13 cellular contexts compared by ENCODE assay signal in the genomic region with DNA sequence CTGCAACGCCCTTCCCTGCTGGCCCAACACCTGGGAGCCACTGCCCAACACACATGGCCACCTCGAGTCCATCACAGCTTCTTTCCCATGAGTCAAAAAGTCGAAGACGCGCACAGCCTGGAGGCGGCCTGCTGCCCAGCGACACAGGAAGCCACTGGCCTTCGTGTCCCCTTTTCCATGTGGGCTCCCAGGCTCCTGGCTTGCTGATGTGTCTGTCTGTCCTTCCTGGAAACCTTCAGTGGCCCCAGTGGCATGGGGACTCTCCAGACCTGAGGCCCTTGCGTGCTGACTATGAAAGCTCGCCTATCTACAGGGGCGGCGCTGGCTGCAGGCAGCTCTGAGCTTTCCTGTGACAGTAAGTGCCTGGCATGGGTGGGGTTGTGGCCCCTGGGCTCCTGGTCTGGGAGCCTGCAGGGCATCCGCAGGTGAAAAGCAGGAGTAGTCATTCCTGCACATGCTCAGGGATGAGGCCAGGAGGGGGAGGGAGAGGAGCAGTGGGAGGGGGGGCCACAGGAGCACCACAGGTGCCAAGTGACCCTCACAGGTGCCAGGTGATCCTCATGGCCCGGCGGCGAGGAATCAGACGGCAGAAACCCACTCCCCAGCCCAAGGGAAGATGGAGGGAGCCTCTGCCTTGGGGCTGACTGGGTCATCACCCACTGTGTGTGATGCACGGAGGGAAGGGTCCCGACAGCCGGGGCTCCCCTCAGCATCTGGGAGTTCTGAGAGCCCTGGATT. TPM values are rescaled to one million over a fixed set of nuclear protein-coding genes. Genes with fewer than 3 reads are reported as not detected.
DNase-seq lines count a peak whose midpoint lies in the region; ATAC-seq and TF ChIP-seq lines count a peak whose summit lies in the region.
"Had no signal": no experiment of that assay in that cellular context is flagged by ENCODE, and none has a peak within 500 bp of the region (broad histone marks: within the 10 kb centered on the region; RNA-seq: fewer than 3 reads in every experiment).

No MANE protein-coding gene starts in this region.

- peaks cover 87% of the 10 kb centered on the region for H3K4me1 ChIP-seq in mucosa of stomach (ENCODE audit: control insufficient read depth, insufficient read depth, low read length)
- H3K4me1 ChIP-seq in suprapubic skin = peaks cover 100% of the 10 kb centered on the region
- H3K4me1 ChIP-seq in colonic mucosa = peaks cover 52% of the 10 kb centered on the region

- H3K9me3 ChIP-seq in mucosa of stomach (ENCODE audit: control insufficient read depth, low read length) (no peaks in the 10 kb centered on the region), suprapubic skin (no peaks in the 10 kb centered on the region), colonic mucosa (no peaks in the 10 kb centered on the region)

- TF ChIP-seq POLR2A in suprapubic skin (IDR thresholded peaks at IDR 0.05) = no peak

- H3K4me3 ChIP-seq in mucosa of stomach (ENCODE audit: low read length) = no peak overlapping the region
- H3K4me3 ChIP-seq in suprapubic skin = no peak overlapping the region
- no peak overlapping the region for H3K4me3 ChIP-seq in colonic mucosa

- peaks cover 49% of the 10 kb centered on the region for H3K4me1 Mint-ChIP-seq in HFFc6 (ENCODE audit: low read depth)
- H3K4me1 Mint-ChIP-seq in brain = peaks cover 81% of the 10 kb centered on the region

- H3K4me3 Mint-ChIP-seq in HFFc6 (no peak overlapping the region), brain (no peak overlapping the region)
- H3K4me3 Mint-ChIP-seq: activated naive CD8-positive, alpha-beta T cell; nephron had no signal

- no peaks in the 10 kb centered on the region for H3K36me3 Mint-ChIP-seq in HFFc6 (ENCODE audit: low read depth)
- no peaks in the 10 kb centered on the region for H3K36me3 Mint-ChIP-seq in brain
- H3K36me3 Mint-ChIP-seq: activated naive CD8-positive, alpha-beta T cell had no signal

- ATAC-seq in GM21447 (IDR thresholded peaks at IDR 0.05; ENCODE audit: unreplicated experiment) = no peak

- peak overlapping the region; percentile 98 for H3K27ac Mint-ChIP-seq in HFFc6
- H3K27ac Mint-ChIP-seq in brain = peak overlapping the region in 4 of 5 experiments; percentile 62 to 98 (median 65)
- H3K27ac Mint-ChIP-seq: activated naive CD8-positive, alpha-beta T cell had no signal

- H3K9me3 Mint-ChIP-seq in HFFc6 (no peaks in the 10 kb centered on the region), brain (peaks cover 0 to 3% (median 0%) of the 10 kb centered on the region in 5 experiments)
- H3K9me3 Mint-ChIP-seq: nephron had no signal

- no peak for DNase-seq in HFFc6
- DNase-seq in suprapubic skin (ENCODE audit: low spot score in 2 of 2) = peak in 1 of 2 donors; percentile 60
- DNase-seq in colonic mucosa = no peak
- no peak for DNase-seq in activated CD8-positive, alpha-beta memory T cell treated with anti-CD3 and anti-CD28 coated beads, Interleukin-2, amount 50 U/mL, for 48 hours
- DNase-seq: activated CD4-positive, alpha-beta T cell treated with anti-CD3 and anti-CD28 coated beads, Interleukin-2, amount 50 U/mL, for 1 hour; NCI-H1092; NCI-H524 treated with DMSO at 0.1 percent for 48 hours; stimulated activated CD4-positive, alpha-beta T cell treated with anti-CD3 and anti-CD28 coated beads, Interleukin-4, amount 100 ng/mL, for 24 hours had no signal

- 82% methylated on average over 12 of the region's 20 CpGs for WGBS in suprapubic skin

- TF ChIP-seq EP300 in suprapubic skin (IDR thresholded peaks at IDR 0.05) = no peak

- peak overlapping the region; percentile 93 for H3K27ac ChIP-seq in suprapubic skin
- H3K27ac ChIP-seq in colonic mucosa = no peak overlapping the region

- H3K9ac ChIP-seq in mucosa of stomach (ENCODE audit: low read length) (peak overlapping the region; percentile 53), colonic mucosa (ENCODE audit: low read depth in 2 of 2, low read length in 2 of 2) (no peak overlapping the region)

- TF ChIP-seq CTCF in HFFc6 (IDR thresholded peaks at IDR 0.05) (no peak), brain (conservative IDR thresholded peaks at IDR 0.05) (no peak), suprapubic skin (IDR thresholded peaks at IDR 0.05) (no peak), colonic mucosa (IDR thresholded peaks at IDR 0.05) (no peak)

- intact Hi-C loops in colonic mucosa (cut with DNase I) = no loop called here

- H3K36me3 ChIP-seq in mucosa of stomach (ENCODE audit: control insufficient read depth, insufficient read depth, low read length) = no peaks in the 10 kb centered on the region
- no peaks in the 10 kb centered on the region for H3K36me3 ChIP-seq in suprapubic skin
- no peaks in the 10 kb centered on the region for H3K36me3 ChIP-seq in colonic mucosa

- H3K27me3 Mint-ChIP-seq in HFFc6 (ENCODE audit: insufficient read depth) (peaks cover 5% of the 10 kb centered on the region), brain (no peaks in the 10 kb centered on the region)
- H3K27me3 Mint-ChIP-seq: activated naive CD8-positive, alpha-beta T cell had no signal

- H3K27me3 ChIP-seq in mucosa of stomach (ENCODE audit: control insufficient read depth, insufficient read depth, low read length) (no peaks in the 10 kb centered on the region), suprapubic skin (no peaks in the 10 kb centered on the region), colonic mucosa (no peaks in the 10 kb centered on the region)

RNA-seq across cellular contexts. Expression of gene SH3GL1, which starts 27.5 kb away (rescaled TPM):
- total RNA-seq in HFFc6 (2021; fragmentation: NEBNext Ultra II Directional; extraction: Animal tissue kit (Norgen Biotek cat#: 25700)) = 100 to 1,000 TPM; 102 to 126 (median 110) TPM
- 129 TPM for polyA plus RNA-seq in brain (ENCODE audit: insufficient read depth, low read depth, low replicate concordance)
- total RNA-seq in suprapubic skin (100 to 1,000 TPM in 1 of 4 donors, 10 to 100 TPM in 3; 67.0 to 103 (median 81.0) TPM), colonic mucosa (10 to 100 TPM; 54.0 to 66.6 TPM)

RNA-seq across cellular contexts. Expression of gene MPND, which starts 29.4 kb away (rescaled TPM):
- total RNA-seq in HFFc6 (2021; fragmentation: NEBNext Ultra II Directional; extraction: Animal tissue kit (Norgen Biotek cat#: 25700)) = 10 to 100 TPM; 11.7 to 15.0 (median 12.1) TPM
- 73.2 TPM for polyA plus RNA-seq in brain (ENCODE audit: insufficient read depth, low read depth, low replicate concordance)
- total RNA-seq in suprapubic skin (1 to 10 TPM; 6.5 to 9.5 (median 8.9) TPM), colonic mucosa (10 to 100 TPM; 38.0 to 63.2 TPM)

RNA-seq across cellular contexts. Expression of gene CHAF1A, which starts 29.6 kb away (rescaled TPM):
- 10 to 100 TPM; 18.3 to 26.3 (median 24.4) TPM for total RNA-seq in HFFc6 (2021; fragmentation: NEBNext Ultra II Directional; extraction: Animal tissue kit (Norgen Biotek cat#: 25700))
- 36.3 TPM for polyA plus RNA-seq in brain (ENCODE audit: insufficient read depth, low read depth, low replicate concordance)
- total RNA-seq in suprapubic skin = 10 to 100 TPM in 2 of 4 donors, 1 to 10 TPM in 2; 8.5 to 20.4 (median 11.4) TPM
- total RNA-seq in colonic mucosa = 10 to 100 TPM; 15.6 to 53.2 TPM

RNA-seq across cellular contexts. Expression of gene STAP2, which starts 34.2 kb away (rescaled TPM):
- 1 to 10 TPM in 4 of 6 experiments, under 1 TPM in 2; 0.24 to 2.7 (median 1.9) TPM for total RNA-seq in HFFc6 (2021; fragmentation: NEBNext Ultra II Directional; extraction: Animal tissue kit (Norgen Biotek cat#: 25700))
- 25.7 TPM for polyA plus RNA-seq in brain (ENCODE audit: insufficient read depth, low read depth, low replicate concordance)
- total RNA-seq in suprapubic skin = 10 to 100 TPM; 67.0 to 93.1 (median 87.2) TPM
- 100 to 1,000 TPM; 197 to 218 TPM for total RNA-seq in colonic mucosa
